ENCODE assay signal across 8 cellular contexts in genomic region chr17:50908860-50909764, GRCh38. TPM values are rescaled to one million over a fixed set of nuclear protein-coding genes. Genes with fewer than 3 reads are reported as not detected.
DNase-seq lines count a peak whose midpoint lies in the region; ATAC-seq, FAIRE-seq and TF ChIP-seq lines count a peak whose summit lies in the region.

No MANE protein-coding gene starts in this region.

- TF ChIP-seq CTCF in CD4-positive, alpha-beta T cell (IDR thresholded peaks at IDR 0.05), result peak; percentile 12
- TF ChIP-seq CTCF in GM12878 (IDR thresholded peaks at IDR 0.05 in 2 of 3, conservative IDR thresholded peaks at IDR 0.05 in 1 of 3; ENCODE audit: control insufficient read depth in 2 of 3, extremely low read depth in 1 of 3, insufficient read depth in 1 of 3, low read depth in 3 of 3, low read length in 3 of 3) (no peak), PC-9 (conservative IDR thresholded peaks at IDR 0.05) (no peak)

- no peak for TF ChIP-seq RAD21 in GM12878 (IDR thresholded peaks at IDR 0.05; ENCODE audit: insufficient read depth, low read depth, low read length)

- H3K9me2 ChIP-seq in PC-9 (ENCODE audit: insufficient read depth), result no peaks in the 10 kb centered on the region

- TF ChIP-seq POLR2A in GM12878 (IDR thresholded peaks at IDR 0.05; ENCODE audit: low read depth, low read length), result no peak

- SMC1A ChIA-PET in GM12878 (lab: Charles Lee; ENCODE audit: uncharacterized antibody, unreplicated experiment), result interaction anchor here (1.4 kb wide), 1 partner anchor 57 kb away, joined by 3 read pairs; no protein-coding TSS in a partner anchor

- no peaks in the 10 kb centered on the region for H3K36me3 Mint-ChIP-seq in CD4-positive, alpha-beta T cell (ENCODE audit: low read depth)

- ATAC-seq in CD4-positive, alpha-beta T cell (ENCODE audit: poor library complexity), result peak; percentile 54
- ATAC-seq in GM12878, result peak; percentile 18; the same call in 1 of the 3 replicates

- RAD21 ChIA-PET in GM12878 (lab: Charles Lee; ENCODE audit: unreplicated experiment), result no interaction called here

- peak in 9 of 10 experiments; percentile 26 to 70 (median 40) for DNase-seq in CD4-positive, alpha-beta T cell
- DNase-seq in NCI-H345 (lab: John Stamatoyannopoulos, UW) (peak; percentile 75), GM12878 (ENCODE audit: low read depth, low spot score) (no peak), mucosa of gallbladder (ENCODE audit: low spot score) (peak; percentile 90), cerebellar nuclear complex (lab: John Stamatoyannopoulos, UW) (no peak), hippocampal formation (lab: John Stamatoyannopoulos, UW) (no peak), PC-9 (no peak), NCI-H1694 treated with DMSO at 0.1 percent for 48 hours (lab: John Stamatoyannopoulos, UW) (no peak)

- BruUV-seq in GM12878 (replicated peaks; lab: Mats Ljungman, UMichigan) (no TSS peak), PC-9 (replicated peaks; lab: Mats Ljungman, UMichigan) (no TSS peak)

- peaks cover 6% of the 10 kb centered on the region for H3K4me1 ChIP-seq in GM12878 (ENCODE audit: control insufficient read depth, insufficient read depth, low read length)
- H3K4me1 ChIP-seq in PC-9 (replicated peaks; ENCODE audit: insufficient read depth), result peaks cover 34% of the 10 kb centered on the region

- H4K20me1 ChIP-seq in GM12878 (ENCODE audit: control insufficient read depth, insufficient read depth), result no peaks in the 10 kb centered on the region
- no peaks in the 10 kb centered on the region for H4K20me1 ChIP-seq in PC-9 (ENCODE audit: insufficient read depth)

- H3K4me3 Mint-ChIP-seq in CD4-positive, alpha-beta T cell, result peak overlapping the region; percentile 83

- no peak overlapping the region for H3K9ac ChIP-seq in GM12878 (ENCODE audit: control insufficient read depth, insufficient read depth, low read length)

- H3K79me2 ChIP-seq in GM12878 (ENCODE audit: control insufficient read depth, insufficient read depth, low read length), result no peaks in the 10 kb centered on the region
- H3K79me2 ChIP-seq in PC-9 (ENCODE audit: low read depth), result no peaks in the 10 kb centered on the region

- no peak overlapping the region for H3K4me2 ChIP-seq in GM12878 (ENCODE audit: control insufficient read depth, insufficient read depth)
- H3K4me2 ChIP-seq in PC-9, result no peak overlapping the region

- no peaks in the 10 kb centered on the region for H3K27me3 ChIP-seq in CD4-positive, alpha-beta T cell (ENCODE audit: control insufficient read depth, insufficient read depth, low read length)
- H3K27me3 ChIP-seq in GM12878 (replicated peaks in 1 of 2; ENCODE audit: control insufficient read depth in 2 of 2, insufficient read depth in 2 of 2, low read length in 1 of 2) (no peaks in the 10 kb centered on the region; a peak in 1 of 4 replicates), PC-9 (ENCODE audit: insufficient read depth, low read depth) (no peaks in the 10 kb centered on the region)

- H3K4me1 Mint-ChIP-seq in CD4-positive, alpha-beta T cell (ENCODE audit: low read depth), result peaks cover 61% of the 10 kb centered on the region

- H2AFZ ChIP-seq in GM12878 (ENCODE audit: control insufficient read depth, low read depth, low read length) (no peak overlapping the region), PC-9 (no peak overlapping the region)

- intact Hi-C loops in CD4-positive, alpha-beta T cell (cut with DNase I, micrococcal nuclease), result loop anchor here in 1 of 2 experiments (2.0 kb wide), 1 partner anchor 34 kb away; no protein-coding TSS in a partner anchor
- intact Hi-C loops in GM12878 (cut with micrococcal nuclease; ENCODE audit: unreplicated experiment) (no loop called here), PC-9 (cut with micrococcal nuclease; ENCODE audit: unreplicated experiment) (no loop called here)

- H3K27me3 Mint-ChIP-seq in CD4-positive, alpha-beta T cell, result no peaks in the 10 kb centered on the region

- in situ Hi-C loops in GM12878 (cut with MboI), result no loop called here

- CTCF ChIA-PET in CD4-positive, alpha-beta T cell (lab: Charles Lee), result interaction anchor here (0.7 to 3.6 kb wide), 6 partner anchors 10 to 56 kb away, joined by 3 to 18 read pairs (median 4); partner anchors contain the start of gene TOB1
- CTCF ChIA-PET in GM12878 (lab: Yijun Ruan, JAX) (interaction anchor here (0.6 kb wide), 1 partner anchor 37 kb away, joined by 3 read pairs; no protein-coding TSS in a partner anchor), PC-9 (lab: Charles Lee) (no interaction called here)

- peaks cover 32% of the 10 kb centered on the region for H3F3A ChIP-seq in PC-9 (ENCODE audit: insufficient read depth, low read depth)

- peak overlapping the region; percentile 86 for H3K27ac Mint-ChIP-seq in CD4-positive, alpha-beta T cell

- H3K9me3 ChIP-seq in CD4-positive, alpha-beta T cell (ENCODE audit: control insufficient read depth, low read length), result no peaks in the 10 kb centered on the region
- no peaks in the 10 kb centered on the region for H3K9me3 ChIP-seq in GM12878 (replicated peaks; ENCODE audit: control insufficient read depth, insufficient read depth, low read length)
- H3K9me3 ChIP-seq in PC-9 (ENCODE audit: insufficient read depth, low read depth), result no peaks in the 10 kb centered on the region

- H3K9me3 Mint-ChIP-seq in CD4-positive, alpha-beta T cell, result no peaks in the 10 kb centered on the region

- H3K36me3 ChIP-seq in GM12878 (ENCODE audit: control insufficient read depth in 2 of 2, insufficient read depth in 2 of 2, low read length in 1 of 2) (no peaks in the 10 kb centered on the region), PC-9 (ENCODE audit: low read depth) (no peaks in the 10 kb centered on the region)

- H3K4me3 ChIP-seq in GM12878, result no peak overlapping the region
- no peak overlapping the region for H3K4me3 ChIP-seq in PC-9

- POLR2A ChIA-PET in CD4-positive, alpha-beta T cell (lab: Charles Lee), result interaction anchor here (0.9 to 17.8 kb wide), 7 partner anchors 9 to 54 kb away, joined by 3 to 278 read pairs (median 16); partner anchors contain the start of gene TOB1
- POLR2A ChIA-PET in GM12878 (lab: Charles Lee), result interaction anchor here (0.6 kb wide), 1 partner anchor 124 kb away, joined by 4 read pairs; no protein-coding TSS in a partner anchor
- POLR2A ChIA-PET in PC-9 (lab: Charles Lee; ENCODE audit: unreplicated experiment), result interaction anchor here (0.6 kb wide), 1 partner anchor 43 kb away, joined by 4 read pairs; the partner anchor contains the start of gene TOB1

- FAIRE-seq in GM12878 (lab: Jason Lieb, UNC), result no peak

- WGBS in GM12878 (ENCODE audit: insufficient coverage, insufficient replicate concordance, low lambda C conversion rate, missing lambda C conversion rate), result 56% methylated on average over 16 of the region's 16 CpGs

- no peak for TF ChIP-seq EP300 in GM12878 (IDR thresholded peaks at IDR 0.05; ENCODE audit: borderline replicate concordance in 1 of 2, control insufficient read depth in 1 of 2, low read depth in 2 of 2, low read length in 2 of 2)

- H3K27ac ChIP-seq in CD4-positive, alpha-beta T cell (ENCODE audit: low read depth, low read length), result peak overlapping the region; percentile 81
- H3K27ac ChIP-seq in GM12878 (ENCODE audit: control insufficient read depth, insufficient read depth), result no peak overlapping the region
- no peak overlapping the region for H3K27ac ChIP-seq in PC-9

TF ChIP-seq in GM12878, 131 proteins besides CTCF, POLR2A, EP300 and RAD21:
- TF ChIP-seq NFXL1 (IDR thresholded peaks at IDR 0.05; ENCODE audit: borderline replicate concordance) (no peak), EED (IDR thresholded peaks at IDR 0.05; ENCODE audit: low read depth) (no peak), CBFB (IDR thresholded peaks at IDR 0.05; ENCODE audit: low read depth) (no peak)

RNA-seq across cellular contexts. Expression of gene TOB1, which starts 43.0 kb away (rescaled TPM):
- 100 to 1,000 TPM; 419 to 449 TPM for total RNA-seq in CD4-positive, alpha-beta T cell
- total RNA-seq in GM12878 (2013; cell fraction: nucleolus; rRNA removed), result 6.5 and 6.7 TPM in 2 replicates
- 4.4 and 5.0 TPM in 2 replicates for total RNA-seq in GM12878 (2014; rRNA removed)
- total RNA-seq in GM12878 (2014; rRNA removed; fragmentation: Illumina TruSeq; extraction: Trizol), result 7.7 and 8.2 TPM in 2 replicates
- 16.9 and 19.6 TPM in 2 replicates for total RNA-seq in GM12878 (2021)
- 6.9 TPM for polyA plus RNA-seq in GM12878 (2011; ENCODE audit: low read depth)
- polyA plus RNA-seq in GM12878 (2011; rRNA removed), result 9.4 and 10.7 TPM in 2 replicates
- polyA plus RNA-seq in GM12878 (2011; cell fraction: cytosol; rRNA removed), result 7.4 and 7.6 TPM in 2 replicates
- 9.3 and 10.2 TPM in 2 replicates for polyA plus RNA-seq in GM12878 (2011; cell fraction: nucleus; rRNA removed)
- 10.3 and 11.4 TPM in 2 replicates for polyA plus RNA-seq in GM12878 (2012)
- polyA plus RNA-seq in GM12878 (2014; fragmentation: Illumina TruSeq; extraction: Trizol), result 9.6 TPM in 2 replicates
- 10 to 100 TPM; 19.5 to 28.3 TPM for polyA plus RNA-seq in GM12878 (2014; fragmentation: Nextera tagmentation; extraction: Ambion mirVana)
- 8.9 and 10.4 TPM in 2 replicates for polyA plus RNA-seq in GM12878 (2014; rRNA removed)
- 10 to 100 TPM; 30.6 to 32.4 TPM for polyA plus RNA-seq in GM12878 (2016; fragmentation: Nextera tagmentation; extraction: Ambion mirVana)
- polyA minus RNA-seq in GM12878 (2011; rRNA and poly(A)+ RNA removed), result 11.0 and 13.5 TPM in 2 replicates
- polyA minus RNA-seq in GM12878 (2011; cell fraction: cytosol; rRNA and poly(A)+ RNA removed), result 8.3 and 9.1 TPM in 2 replicates
- 16.7 and 31.4 TPM in 2 replicates for polyA minus RNA-seq in GM12878 (2011; cell fraction: nucleus; rRNA and poly(A)+ RNA removed)
- total RNA-seq in mucosa of gallbladder, result 134 TPM
- total RNA-seq in PC-9 (2021), result 54.2 and 67.9 TPM in 2 replicates

Comparison
In these comparisons a context has a peak if more than half of its experiments do, and no peak if none do; other contexts are left out.
1. DNase-seq: peak in CD4-positive, alpha-beta T cell (9 of 10), NCI-H345 (single experiment) and mucosa of gallbladder (single experiment); none in GM12878 (single experiment), cerebellar nuclear complex (0 of 2), hippocampal formation (0 of 2), PC-9 (0 of 2) and NCI-H1694 treated with DMSO at 0.1 percent for 48 hours (single experiment).